ENCODE assay signal across 22 cellular contexts in the genomic region with DNA sequence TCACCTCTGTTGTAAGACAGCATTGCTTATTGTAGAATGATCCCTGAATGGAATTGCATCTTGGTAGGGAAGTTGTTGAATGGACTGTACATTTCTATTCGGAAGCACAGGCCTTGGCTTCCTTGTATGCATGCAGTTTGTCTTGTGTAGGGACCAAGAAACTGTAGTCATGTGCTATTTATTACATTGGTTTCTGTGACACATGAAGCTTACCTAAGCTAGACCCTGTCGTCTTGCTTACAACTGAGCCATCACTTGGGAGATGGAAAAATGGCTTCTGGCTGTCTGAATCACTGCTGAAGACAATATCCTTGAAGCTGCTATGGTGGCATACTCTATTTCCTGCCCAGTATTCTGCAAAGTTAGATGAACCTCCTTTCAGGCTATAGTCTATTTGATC. TPM values are rescaled to one million over a fixed set of nuclear protein-coding genes. Genes with fewer than 3 reads are reported as not detected.
DNase-seq lines count a peak whose midpoint lies in the region; ATAC-seq, FAIRE-seq and TF ChIP-seq lines count a peak whose summit lies in the region.
"Had no signal": no experiment of that assay in that cellular context is flagged by ENCODE, and none has a peak within 500 bp of the region (broad histone marks: within the 10 kb centered on the region; RNA-seq: fewer than 3 reads in every experiment).

No MANE protein-coding gene starts in this region.

- no peak for TF ChIP-seq CTCF in GM12878 (IDR thresholded peaks at IDR 0.05 in 2 of 3, conservative IDR thresholded peaks at IDR 0.05 in 1 of 3; ENCODE audit: control insufficient read depth in 2 of 3, extremely low read depth in 1 of 3, insufficient read depth in 1 of 3, low read depth in 3 of 3, low read length in 3 of 3)
- TF ChIP-seq CTCF in osteocyte (IDR thresholded peaks at IDR 0.05) = no peak

- H3K9ac ChIP-seq in GM12878 (ENCODE audit: control insufficient read depth, insufficient read depth, low read length) = no peak overlapping the region

- peak; percentile 23 for FAIRE-seq in GM12878 (lab: Jason Lieb, UNC)
- FAIRE-seq: HepG2 had no signal

- no peak for ATAC-seq in GM12878
- ATAC-seq in HG03378 (IDR thresholded peaks at IDR 0.05; ENCODE audit: unreplicated experiment) = no peak
- ATAC-seq in HG02610 (IDR thresholded peaks at IDR 0.05; ENCODE audit: unreplicated experiment) = no peak
- ATAC-seq: HepG2, Right ventricle myocardium inferior, SK-N-SH treated with all-trans-retinoic acid at 6 μM for 48 hours had no signal

- H3K79me2 ChIP-seq in GM12878 (ENCODE audit: control insufficient read depth, insufficient read depth, low read length) = peaks cover 2% of the 10 kb centered on the region; the same call in 1 of the 2 replicates

- intact Hi-C loops in GM12878 (cut with micrococcal nuclease; ENCODE audit: unreplicated experiment) = no loop called here

- H3K27ac Mint-ChIP-seq in activated naive CD8-positive, alpha-beta T cell = peak overlapping the region; percentile 22
- H3K27ac Mint-ChIP-seq in activated naive CD8-positive, alpha-beta T cell treated with anti-CD3 and anti-CD28 coated beads for 36 hours = no peak overlapping the region
- H3K27ac Mint-ChIP-seq in osteocyte (ENCODE audit: unreplicated experiment) = peak overlapping the region; percentile 1

- in situ Hi-C loops in GM12878 (cut with MboI) = loop anchor here (25.0 kb wide), 1 partner anchor 492 kb away; a partner anchor contains a TSS

- peaks cover 2 to 4% of the 10 kb centered on the region in 2 experiments for H3K36me3 ChIP-seq in GM12878 (ENCODE audit: control insufficient read depth in 2 of 2, insufficient read depth in 2 of 2, low read length in 1 of 2)

- 98% methylated on average over 2 of the region's 2 CpGs for WGBS in GM12878 (ENCODE audit: insufficient coverage, insufficient replicate concordance, low lambda C conversion rate, missing lambda C conversion rate)

- H3K9me3 Mint-ChIP-seq in activated naive CD8-positive, alpha-beta T cell (ENCODE audit: low read depth) = no peaks in the 10 kb centered on the region
- H3K9me3 Mint-ChIP-seq in activated naive CD8-positive, alpha-beta T cell treated with anti-CD3 and anti-CD28 coated beads for 36 hours = no peaks in the 10 kb centered on the region
- H3K9me3 Mint-ChIP-seq in osteocyte (ENCODE audit: unreplicated experiment) = no peaks in the 10 kb centered on the region

- H3K27me3 Mint-ChIP-seq in activated naive CD8-positive, alpha-beta T cell = no peaks in the 10 kb centered on the region
- H3K27me3 Mint-ChIP-seq in activated naive CD8-positive, alpha-beta T cell treated with anti-CD3 and anti-CD28 coated beads for 36 hours = no peaks in the 10 kb centered on the region
- no peaks in the 10 kb centered on the region for H3K27me3 Mint-ChIP-seq in osteocyte (ENCODE audit: unreplicated experiment)

- TF ChIP-seq EP300 in GM12878 (IDR thresholded peaks at IDR 0.05; ENCODE audit: borderline replicate concordance in 1 of 2, control insufficient read depth in 1 of 2, low read depth in 2 of 2, low read length in 2 of 2) = no peak

- no TSS peak for BruUV-seq in GM12878 (replicated peaks; lab: Mats Ljungman, UMichigan)

- no peak overlapping the region for H3K4me3 Mint-ChIP-seq in activated naive CD8-positive, alpha-beta T cell
- no peak overlapping the region for H3K4me3 Mint-ChIP-seq in activated naive CD8-positive, alpha-beta T cell treated with anti-CD3 and anti-CD28 coated beads for 36 hours
- no peak overlapping the region for H3K4me3 Mint-ChIP-seq in osteocyte (ENCODE audit: unreplicated experiment)

- H3K4me3 ChIP-seq in GM12878 = no peak overlapping the region
- H3K4me3 ChIP-seq: PC-9, SJCRH30 had no signal

- peaks cover 13% of the 10 kb centered on the region for H3K4me1 Mint-ChIP-seq in activated naive CD8-positive, alpha-beta T cell (ENCODE audit: low read depth)
- peaks cover 5% of the 10 kb centered on the region for H3K4me1 Mint-ChIP-seq in activated naive CD8-positive, alpha-beta T cell treated with anti-CD3 and anti-CD28 coated beads for 36 hours
- H3K4me1 Mint-ChIP-seq in osteocyte (ENCODE audit: unreplicated experiment) = peaks cover 16% of the 10 kb centered on the region

- POLR2A ChIA-PET in GM12878 (lab: Charles Lee) = interaction anchor here (0.5 to 1.2 kb wide), 2 partner anchors 17 to 111 kb away, joined by 3 to 4 read pairs; no protein-coding TSS in a partner anchor

- no peak overlapping the region for H3K27ac ChIP-seq in GM12878 (ENCODE audit: control insufficient read depth, insufficient read depth)
- H3K27ac ChIP-seq: HL-60, PC-9, SJCRH30 had no signal

- no peak for TF ChIP-seq POLR2A in GM12878 (IDR thresholded peaks at IDR 0.05; ENCODE audit: low read depth, low read length)

- RAD21 ChIA-PET in GM12878 (lab: Charles Lee; ENCODE audit: unreplicated experiment) = no interaction called here

- CTCF ChIA-PET in GM12878 (lab: Yijun Ruan, JAX) = interaction anchor here (1.3 kb wide), 1 partner anchor 9 kb away, joined by 6 read pairs; no protein-coding TSS in a partner anchor

- H2AFZ ChIP-seq in GM12878 (ENCODE audit: control insufficient read depth, low read depth, low read length) = no peak overlapping the region
- H2AFZ ChIP-seq: PC-9 had no signal

- H3K9me3 ChIP-seq in GM12878 (replicated peaks; ENCODE audit: control insufficient read depth, insufficient read depth, low read length) = no peaks in the 10 kb centered on the region
- H3K9me3 ChIP-seq: SJCRH30 had no signal

- SMC1A ChIA-PET in GM12878 (lab: Charles Lee; ENCODE audit: uncharacterized antibody, unreplicated experiment) = interaction anchor here (1.3 kb wide), 1 partner anchor 9 kb away, joined by 3 read pairs; no protein-coding TSS in a partner anchor

- H3K4me2 ChIP-seq in GM12878 (ENCODE audit: control insufficient read depth, insufficient read depth) = no peak overlapping the region
- H3K4me2 ChIP-seq: PC-9 had no signal

- DNase-seq in activated naive CD8-positive, alpha-beta T cell treated with anti-CD3 and anti-CD28 coated beads for 36 hours = no peak
- DNase-seq in GM12878 (ENCODE audit: low read depth, low spot score) (no peak), osteocyte (ENCODE audit: extremely low spot score, unreplicated experiment) (no peak), DMS 273 treated with DMSO at 0.1 percent for 48 hours (lab: John Stamatoyannopoulos, UW) (no peak)
- DNase-seq: GOT3; HCEC 1CT; Karpas-422; NCI-H1092; NCI-H1436 treated with DMSO at 0.1 percent for 48 hours; NCI-H187 treated with DMSO at 0.1 percent for 48 hours; NCI-H526; NCI-H82; NK-92 treated with Interleukin-12 subunit alpha and Interleukin-12 subunit beta, amount 100 ng/mL, for 24 hours; PC-9; SJCRH30 had no signal

- H3K36me3 Mint-ChIP-seq in activated naive CD8-positive, alpha-beta T cell = no peaks in the 10 kb centered on the region
- peaks cover 2% of the 10 kb centered on the region for H3K36me3 Mint-ChIP-seq in activated naive CD8-positive, alpha-beta T cell treated with anti-CD3 and anti-CD28 coated beads for 36 hours
- H3K36me3 Mint-ChIP-seq in osteocyte (ENCODE audit: unreplicated experiment) = peaks cover 15% of the 10 kb centered on the region

- no peak for TF ChIP-seq RAD21 in GM12878 (IDR thresholded peaks at IDR 0.05; ENCODE audit: insufficient read depth, low read depth, low read length)

- H3K27me3 ChIP-seq in GM12878 (replicated peaks in 1 of 2; ENCODE audit: control insufficient read depth in 2 of 2, insufficient read depth in 2 of 2, low read length in 1 of 2) = no peaks in the 10 kb centered on the region
- H3K27me3 ChIP-seq: SJCRH30 had no signal

- H4K20me1 ChIP-seq in GM12878 (ENCODE audit: control insufficient read depth, insufficient read depth) = no peaks in the 10 kb centered on the region

- no peaks in the 10 kb centered on the region for H3K4me1 ChIP-seq in GM12878 (ENCODE audit: control insufficient read depth, insufficient read depth, low read length)
- H3K4me1 ChIP-seq: SJCRH30 had no signal

RNA-seq across cellular contexts. Expression of a gene that starts 29.1 kb away (rescaled TPM):
- total RNA-seq in activated naive CD8-positive, alpha-beta T cell treated with anti-CD3 and anti-CD28 coated beads for 36 hours = 10 to 100 TPM; 11.6 to 12.9 TPM
- 13.2 and 14.1 TPM in 2 replicates for total RNA-seq in GM12878 (2013; cell fraction: nucleolus; rRNA removed)
- total RNA-seq in GM12878 (2014; rRNA removed) = 7.2 and 9.0 TPM in 2 replicates
- total RNA-seq in GM12878 (2014; rRNA removed; fragmentation: Illumina TruSeq; extraction: Trizol) = 12.3 and 12.8 TPM in 2 replicates
- 15.9 and 16.9 TPM in 2 replicates for total RNA-seq in GM12878 (2021)
- polyA plus RNA-seq in GM12878 (2011; ENCODE audit: low read depth) = 4.2 TPM
- polyA plus RNA-seq in GM12878 (2011; rRNA removed) = 9.2 and 9.3 TPM in 2 replicates
- 6.8 and 6.9 TPM in 2 replicates for polyA plus RNA-seq in GM12878 (2011; cell fraction: cytosol; rRNA removed)
- polyA plus RNA-seq in GM12878 (2011; cell fraction: nucleus; rRNA removed) = 5.9 and 7.8 TPM in 2 replicates
- polyA plus RNA-seq in GM12878 (2012) = 6.1 TPM in 2 replicates
- polyA plus RNA-seq in GM12878 (2014; fragmentation: Illumina TruSeq; extraction: Trizol) = 12.3 and 18.1 TPM in 2 replicates
- 1 to 10 TPM; 1.9 to 3.5 TPM for polyA plus RNA-seq in GM12878 (2014; fragmentation: Nextera tagmentation; extraction: Ambion mirVana)
- 7.9 and 10.6 TPM in 2 replicates for polyA plus RNA-seq in GM12878 (2014; rRNA removed)
- polyA plus RNA-seq in GM12878 (2016; fragmentation: Nextera tagmentation; extraction: Ambion mirVana) = 10 to 100 TPM; 17.5 to 20.8 TPM
- polyA minus RNA-seq in GM12878 (2011; rRNA and poly(A)+ RNA removed) = 11.6 and 13.4 TPM in 2 replicates
- 3.4 and 6.0 TPM in 2 replicates for polyA minus RNA-seq in GM12878 (2011; cell fraction: cytosol; rRNA and poly(A)+ RNA removed)
- polyA minus RNA-seq in GM12878 (2011; cell fraction: nucleus; rRNA and poly(A)+ RNA removed) = 7.0 and 13.2 TPM in 2 replicates
- total RNA-seq in osteocyte = 21.1 and 22.1 TPM in 2 replicates

RNA-seq across cellular contexts. Expression of a gene that starts 48.5 kb away (rescaled TPM):
- total RNA-seq in activated naive CD8-positive, alpha-beta T cell treated with anti-CD3 and anti-CD28 coated beads for 36 hours = 1 to 10 TPM; 4.9 to 7.0 TPM
- total RNA-seq in GM12878 (2013; cell fraction: nucleolus; rRNA removed) = 113 and 125 TPM in 2 replicates
- total RNA-seq in GM12878 (2014; rRNA removed) (5.5 and 9.8 TPM in 2 replicates), GM12878 (2014; rRNA removed; fragmentation: Illumina TruSeq; extraction: Trizol) (7.9 and 9.4 TPM in 2 replicates), GM12878 (2021) (6.2 and 6.9 TPM in 2 replicates), osteocyte (35.7 and 43.4 TPM in 2 replicates)
- polyA plus RNA-seq in GM12878 (2011; ENCODE audit: low read depth) = 2.4 TPM
- polyA plus RNA-seq in GM12878 (2011; rRNA removed) (7.2 and 11.0 TPM in 2 replicates), GM12878 (2014; fragmentation: Illumina TruSeq; extraction: Trizol) (4.6 and 8.2 TPM in 2 replicates), GM12878 (2014; fragmentation: Nextera tagmentation; extraction: Ambion mirVana) (1 to 10 TPM; 2.1 to 3.5 TPM), GM12878 (2014; rRNA removed) (7.3 and 8.5 TPM in 2 replicates), GM12878 (2016; fragmentation: Nextera tagmentation; extraction: Ambion mirVana) (1 to 10 TPM; 6.4 to 8.5 TPM)
- 6.2 and 7.5 TPM in 2 replicates for polyA plus RNA-seq in GM12878 (2011; cell fraction: cytosol; rRNA removed)
- 8.3 and 9.5 TPM in 2 replicates for polyA plus RNA-seq in GM12878 (2011; cell fraction: nucleus; rRNA removed)
- polyA plus RNA-seq in GM12878 (2012) = 4.6 and 5.2 TPM in 2 replicates
- polyA minus RNA-seq in GM12878 (2011; rRNA and poly(A)+ RNA removed) = 61.5 and 83.3 TPM in 2 replicates
- 6.3 and 8.3 TPM in 2 replicates for polyA minus RNA-seq in GM12878 (2011; cell fraction: cytosol; rRNA and poly(A)+ RNA removed)
- polyA minus RNA-seq in GM12878 (2011; cell fraction: nucleus; rRNA and poly(A)+ RNA removed) = 45.0 and 67.3 TPM in 2 replicates
